ENCODE assay signal across 29 cellular contexts in genomic region chr20:58675146-58675584, GRCh38.
"Had no signal": no experiment of that assay in that cellular context is flagged by ENCODE, and none has a peak within 500 bp of the region (broad histone marks: within the 10 kb centered on the region; RNA-seq: fewer than 3 reads in every experiment).

No MANE protein-coding gene starts in this region.

- H3K9me3 Mint-ChIP-seq: activated naive CD4-positive, alpha-beta T cell treated with anti-CD3 and anti-CD28 coated beads, Interleukin-2, amount 50 U/mL, for 72 hours; activated naive CD8-positive, alpha-beta T cell treated with anti-CD3 and anti-CD28 coated beads, Interleukin-2, amount 50 U/mL, for 24 hours; activated T-cell treated with anti-CD3 and anti-CD28 coated beads, Interleukin-2, amount 50 U/mL, for 24 hours; activated T-helper 1 cell treated with anti-CD3 and anti-CD28 coated beads, Interleukin-12 subunit alpha, Interleukin-12 subunit beta, Interleukin-2, Interleukin-4 antibody, amounts not matched to agents 30 ng/mL and 10 ng/mL and 1 ng/mL, durations not matched to agents 14 hours and 24 hours and 36 hours had no signal

- H3K4me3 Mint-ChIP-seq: activated CD8-positive, alpha-beta T cell treated with anti-CD3 and anti-CD28 coated beads, Interleukin-2, amount 10 ng/mL, durations not matched to agents 7 days and 5 days; activated naive CD8-positive, alpha-beta T cell treated with anti-CD3 and anti-CD28 coated beads, Interleukin-2, amount 50 U/mL, for 24 hours; activated T-cell treated with anti-CD3 and anti-CD28 coated beads, Interleukin-2, amount 50 U/mL, for 24 hours; activated T-helper 1 cell treated with anti-CD3 and anti-CD28 coated beads, Interleukin-12 subunit alpha, Interleukin-12 subunit beta, Interleukin-2, Interleukin-4 antibody, amounts not matched to agents 30 ng/mL and 10 ng/mL and 1 ng/mL, durations not matched to agents 14 hours and 24 hours and 36 hours had no signal

- H3K9ac ChIP-seq: SK-N-SH had no signal

- H3K27ac Mint-ChIP-seq: activated CD8-positive, alpha-beta T cell treated with anti-CD3 and anti-CD28 coated beads, Interleukin-2, amount 10 ng/mL, durations not matched to agents 7 days and 5 days; activated naive CD8-positive, alpha-beta T cell treated with anti-CD3 and anti-CD28 coated beads, Interleukin-2, amount 50 U/mL, for 24 hours; activated T-cell treated with anti-CD3 and anti-CD28 coated beads, Interleukin-2, amount 50 U/mL, for 24 hours; activated T-helper 1 cell treated with anti-CD3 and anti-CD28 coated beads, Interleukin-12 subunit alpha, Interleukin-12 subunit beta, Interleukin-2, Interleukin-4 antibody, amounts not matched to agents 30 ng/mL and 10 ng/mL and 1 ng/mL, durations not matched to agents 14 hours and 24 hours and 36 hours had no signal

- DNase-seq: activated CD4-positive, alpha-beta T cell treated with anti-CD3 and anti-CD28 coated beads for 4 hours; activated CD8-positive, alpha-beta T cell treated with anti-CD3 and anti-CD28 coated beads, Interleukin-2, amount 10 ng/mL, durations not matched to agents 7 days and 5 days; activated effector memory CD4-positive, alpha-beta T cell treated with anti-CD3 and anti-CD28 coated beads, Interleukin-2, amount 50 U/mL, for 16 hours; activated naive CD4-positive, alpha-beta T cell treated with Interleukin-2 at 50 U/mL for 16 hours; activated naive CD8-positive, alpha-beta T cell treated with anti-CD3 and anti-CD28 coated beads, Interleukin-2, amount 50 U/mL, for 24 hours; activated T-cell treated with anti-CD3 and anti-CD28 coated beads, Interleukin-2, amount 50 U/mL, for 24 hours; amniotic stem cell; body of pancreas; central memory CD4-positive, alpha-beta T cell; NCI-H1092; NCI-H1417 treated with DMSO at 0.1 percent for 48 hours; NCI-H1694 treated with DMSO at 0.1 percent for 48 hours; NCI-H2029 treated with DMSO at 0.1 percent for 48 hours; NCI-H345; NCI-H510A; NCI-H526 treated with DMSO at 0.1 percent for 48 hours; NCI-H82; OCI-M1; Right ventricle myocardium superior; RPMI8226; SJCRH30; SK-N-SH; T-helper 1 cell; WERI-Rb-1 had no signal

- ATAC-seq: activated CD4-positive, CD25-positive, alpha-beta regulatory T cell treated with anti-CD3 and anti-CD28 coated beads, Interleukin-2, amount 50 U/mL, for 24 hours; activated CD8-positive, alpha-beta T cell treated with anti-CD3 and anti-CD28 coated beads, Interleukin-2, amount 10 ng/mL, durations not matched to agents 7 days and 5 days; activated naive CD4-positive, alpha-beta T cell treated with anti-CD3 and anti-CD28 coated beads, Interleukin-2, amount 50 U/mL, for 72 hours; activated naive CD8-positive, alpha-beta T cell treated with anti-CD3 and anti-CD28 coated beads, Interleukin-2, amount 50 U/mL, for 24 hours; body of pancreas; Panc1 had no signal

- H3K27ac ChIP-seq: ascending aorta, body of pancreas, SJCRH30, WERI-Rb-1 had no signal

- H3K4me1 Mint-ChIP-seq: activated naive CD8-positive, alpha-beta T cell treated with anti-CD3 and anti-CD28 coated beads, Interleukin-2, amount 50 U/mL, for 24 hours had no signal

- H3K4me1 ChIP-seq: ascending aorta, body of pancreas, SJCRH30 had no signal

- H3K27me3 ChIP-seq: ascending aorta, body of pancreas, SJCRH30 had no signal

- H3K27me3 Mint-ChIP-seq: activated naive CD8-positive, alpha-beta T cell treated with anti-CD3 and anti-CD28 coated beads, Interleukin-2, amount 50 U/mL, for 24 hours; activated T-cell treated with anti-CD3 and anti-CD28 coated beads, Interleukin-2, amount 50 U/mL, for 24 hours had no signal

- H3K9me3 ChIP-seq: ascending aorta, body of pancreas, SJCRH30, SK-N-SH had no signal

- H3K4me3 ChIP-seq: ascending aorta, body of pancreas, SJCRH30 had no signal

- H3K4me2 ChIP-seq: SK-N-SH had no signal
